Comparison of ENCODE assay signal across 1 cellular context in the genomic region with DNA sequence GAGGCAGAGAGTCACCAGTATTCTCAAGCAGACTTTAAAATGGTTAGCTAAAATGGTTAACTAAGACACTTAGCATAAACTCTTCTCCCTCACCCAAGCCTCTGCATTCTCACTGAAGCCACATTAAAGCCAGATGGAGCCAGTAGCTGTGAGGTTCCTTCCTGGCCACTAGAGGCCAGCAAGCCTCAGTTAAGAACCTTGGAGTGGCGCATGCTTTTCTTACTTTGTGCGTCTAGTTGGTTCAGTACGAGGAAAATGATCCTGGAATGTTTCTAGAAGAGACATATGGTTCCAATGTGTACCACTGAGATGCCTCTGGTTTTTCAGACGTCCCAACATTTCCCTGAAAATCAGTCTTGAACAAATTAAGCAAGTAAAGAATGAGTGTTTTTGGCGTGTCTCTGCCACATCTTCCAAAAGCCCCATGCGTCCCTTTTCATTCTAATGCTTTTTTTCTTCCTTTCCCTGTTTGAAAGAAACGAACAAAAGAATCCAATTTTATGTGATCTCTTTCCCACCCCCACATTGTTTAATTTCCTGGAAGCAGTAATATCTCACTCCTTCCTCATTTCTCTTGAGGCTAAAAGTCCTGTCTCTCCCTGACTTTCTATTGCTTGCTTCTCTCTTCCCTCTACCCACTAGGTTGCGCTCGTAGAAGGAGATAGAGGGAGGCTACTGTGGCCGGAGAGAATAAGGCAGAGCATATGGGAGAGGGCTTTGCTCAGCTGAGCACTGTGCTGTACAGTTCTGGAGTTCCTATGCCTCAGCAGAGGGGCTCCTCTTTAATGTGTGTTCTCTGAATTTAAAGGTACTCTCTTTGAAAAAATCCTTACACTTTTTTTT.
TF ChIP-seq lines count a peak whose summit lies in the region.

No MANE protein-coding gene starts in this region.

TF ChIP-seq in GM23338, 12 proteins besides CTCF, POLR2A, EP300 and RAD21 (continued from another document):
- TF ChIP-seq, protein P1, sequence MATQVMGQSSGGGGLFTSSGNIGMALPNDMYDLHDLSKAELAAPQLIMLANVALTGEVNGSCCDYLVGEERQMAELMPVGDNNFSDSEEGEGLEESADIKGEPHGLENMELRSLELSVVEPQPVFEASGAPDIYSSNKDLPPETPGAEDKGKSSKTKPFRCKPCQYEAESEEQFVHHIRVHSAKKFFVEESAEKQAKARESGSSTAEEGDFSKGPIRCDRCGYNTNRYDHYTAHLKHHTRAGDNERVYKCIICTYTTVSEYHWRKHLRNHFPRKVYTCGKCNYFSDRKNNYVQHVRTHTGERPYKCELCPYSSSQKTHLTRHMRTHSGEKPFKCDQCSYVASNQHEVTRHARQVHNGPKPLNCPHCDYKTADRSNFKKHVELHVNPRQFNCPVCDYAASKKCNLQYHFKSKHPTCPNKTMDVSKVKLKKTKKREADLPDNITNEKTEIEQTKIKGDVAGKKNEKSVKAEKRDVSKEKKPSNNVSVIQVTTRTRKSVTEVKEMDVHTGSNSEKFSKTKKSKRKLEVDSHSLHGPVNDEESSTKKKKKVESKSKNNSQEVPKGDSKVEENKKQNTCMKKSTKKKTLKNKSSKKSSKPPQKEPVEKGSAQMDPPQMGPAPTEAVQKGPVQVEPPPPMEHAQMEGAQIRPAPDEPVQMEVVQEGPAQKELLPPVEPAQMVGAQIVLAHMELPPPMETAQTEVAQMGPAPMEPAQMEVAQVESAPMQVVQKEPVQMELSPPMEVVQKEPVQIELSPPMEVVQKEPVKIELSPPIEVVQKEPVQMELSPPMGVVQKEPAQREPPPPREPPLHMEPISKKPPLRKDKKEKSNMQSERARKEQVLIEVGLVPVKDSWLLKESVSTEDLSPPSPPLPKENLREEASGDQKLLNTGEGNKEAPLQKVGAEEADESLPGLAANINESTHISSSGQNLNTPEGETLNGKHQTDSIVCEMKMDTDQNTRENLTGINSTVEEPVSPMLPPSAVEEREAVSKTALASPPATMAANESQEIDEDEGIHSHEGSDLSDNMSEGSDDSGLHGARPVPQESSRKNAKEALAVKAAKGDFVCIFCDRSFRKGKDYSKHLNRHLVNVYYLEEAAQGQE (IDR thresholded peaks at IDR 0.05; ENCODE audit: unreplicated experiment): no peak
- TF ChIP-seq NANOG (IDR thresholded peaks at IDR 0.05; ENCODE audit: borderline replicate concordance) (no peak), EZH2 (IDR thresholded peaks at IDR 0.05; ENCODE audit: low read depth, unreplicated experiment) (no peak), STAT1 (IDR thresholded peaks at IDR 0.05; ENCODE audit: unreplicated experiment) (no peak), EZH2phosphoT487 (IDR thresholded peaks at IDR 0.05; ENCODE audit: unreplicated experiment) (no peak), CREB1 (CRISPR knock-in tag; IDR thresholded peaks at IDR 0.05; ENCODE audit: low read depth) (no peak), JUNB (IDR thresholded peaks at IDR 0.05; ENCODE audit: unreplicated experiment) (no peak)
- TF ChIP-seq, protein P2, sequence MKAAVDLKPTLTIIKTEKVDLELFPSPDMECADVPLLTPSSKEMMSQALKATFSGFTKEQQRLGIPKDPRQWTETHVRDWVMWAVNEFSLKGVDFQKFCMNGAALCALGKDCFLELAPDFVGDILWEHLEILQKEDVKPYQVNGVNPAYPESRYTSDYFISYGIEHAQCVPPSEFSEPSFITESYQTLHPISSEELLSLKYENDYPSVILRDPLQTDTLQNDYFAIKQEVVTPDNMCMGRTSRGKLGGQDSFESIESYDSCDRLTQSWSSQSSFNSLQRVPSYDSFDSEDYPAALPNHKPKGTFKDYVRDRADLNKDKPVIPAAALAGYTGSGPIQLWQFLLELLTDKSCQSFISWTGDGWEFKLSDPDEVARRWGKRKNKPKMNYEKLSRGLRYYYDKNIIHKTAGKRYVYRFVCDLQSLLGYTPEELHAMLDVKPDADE (IDR thresholded peaks at IDR 0.05): no peak
- TF ChIP-seq, protein P3, sequence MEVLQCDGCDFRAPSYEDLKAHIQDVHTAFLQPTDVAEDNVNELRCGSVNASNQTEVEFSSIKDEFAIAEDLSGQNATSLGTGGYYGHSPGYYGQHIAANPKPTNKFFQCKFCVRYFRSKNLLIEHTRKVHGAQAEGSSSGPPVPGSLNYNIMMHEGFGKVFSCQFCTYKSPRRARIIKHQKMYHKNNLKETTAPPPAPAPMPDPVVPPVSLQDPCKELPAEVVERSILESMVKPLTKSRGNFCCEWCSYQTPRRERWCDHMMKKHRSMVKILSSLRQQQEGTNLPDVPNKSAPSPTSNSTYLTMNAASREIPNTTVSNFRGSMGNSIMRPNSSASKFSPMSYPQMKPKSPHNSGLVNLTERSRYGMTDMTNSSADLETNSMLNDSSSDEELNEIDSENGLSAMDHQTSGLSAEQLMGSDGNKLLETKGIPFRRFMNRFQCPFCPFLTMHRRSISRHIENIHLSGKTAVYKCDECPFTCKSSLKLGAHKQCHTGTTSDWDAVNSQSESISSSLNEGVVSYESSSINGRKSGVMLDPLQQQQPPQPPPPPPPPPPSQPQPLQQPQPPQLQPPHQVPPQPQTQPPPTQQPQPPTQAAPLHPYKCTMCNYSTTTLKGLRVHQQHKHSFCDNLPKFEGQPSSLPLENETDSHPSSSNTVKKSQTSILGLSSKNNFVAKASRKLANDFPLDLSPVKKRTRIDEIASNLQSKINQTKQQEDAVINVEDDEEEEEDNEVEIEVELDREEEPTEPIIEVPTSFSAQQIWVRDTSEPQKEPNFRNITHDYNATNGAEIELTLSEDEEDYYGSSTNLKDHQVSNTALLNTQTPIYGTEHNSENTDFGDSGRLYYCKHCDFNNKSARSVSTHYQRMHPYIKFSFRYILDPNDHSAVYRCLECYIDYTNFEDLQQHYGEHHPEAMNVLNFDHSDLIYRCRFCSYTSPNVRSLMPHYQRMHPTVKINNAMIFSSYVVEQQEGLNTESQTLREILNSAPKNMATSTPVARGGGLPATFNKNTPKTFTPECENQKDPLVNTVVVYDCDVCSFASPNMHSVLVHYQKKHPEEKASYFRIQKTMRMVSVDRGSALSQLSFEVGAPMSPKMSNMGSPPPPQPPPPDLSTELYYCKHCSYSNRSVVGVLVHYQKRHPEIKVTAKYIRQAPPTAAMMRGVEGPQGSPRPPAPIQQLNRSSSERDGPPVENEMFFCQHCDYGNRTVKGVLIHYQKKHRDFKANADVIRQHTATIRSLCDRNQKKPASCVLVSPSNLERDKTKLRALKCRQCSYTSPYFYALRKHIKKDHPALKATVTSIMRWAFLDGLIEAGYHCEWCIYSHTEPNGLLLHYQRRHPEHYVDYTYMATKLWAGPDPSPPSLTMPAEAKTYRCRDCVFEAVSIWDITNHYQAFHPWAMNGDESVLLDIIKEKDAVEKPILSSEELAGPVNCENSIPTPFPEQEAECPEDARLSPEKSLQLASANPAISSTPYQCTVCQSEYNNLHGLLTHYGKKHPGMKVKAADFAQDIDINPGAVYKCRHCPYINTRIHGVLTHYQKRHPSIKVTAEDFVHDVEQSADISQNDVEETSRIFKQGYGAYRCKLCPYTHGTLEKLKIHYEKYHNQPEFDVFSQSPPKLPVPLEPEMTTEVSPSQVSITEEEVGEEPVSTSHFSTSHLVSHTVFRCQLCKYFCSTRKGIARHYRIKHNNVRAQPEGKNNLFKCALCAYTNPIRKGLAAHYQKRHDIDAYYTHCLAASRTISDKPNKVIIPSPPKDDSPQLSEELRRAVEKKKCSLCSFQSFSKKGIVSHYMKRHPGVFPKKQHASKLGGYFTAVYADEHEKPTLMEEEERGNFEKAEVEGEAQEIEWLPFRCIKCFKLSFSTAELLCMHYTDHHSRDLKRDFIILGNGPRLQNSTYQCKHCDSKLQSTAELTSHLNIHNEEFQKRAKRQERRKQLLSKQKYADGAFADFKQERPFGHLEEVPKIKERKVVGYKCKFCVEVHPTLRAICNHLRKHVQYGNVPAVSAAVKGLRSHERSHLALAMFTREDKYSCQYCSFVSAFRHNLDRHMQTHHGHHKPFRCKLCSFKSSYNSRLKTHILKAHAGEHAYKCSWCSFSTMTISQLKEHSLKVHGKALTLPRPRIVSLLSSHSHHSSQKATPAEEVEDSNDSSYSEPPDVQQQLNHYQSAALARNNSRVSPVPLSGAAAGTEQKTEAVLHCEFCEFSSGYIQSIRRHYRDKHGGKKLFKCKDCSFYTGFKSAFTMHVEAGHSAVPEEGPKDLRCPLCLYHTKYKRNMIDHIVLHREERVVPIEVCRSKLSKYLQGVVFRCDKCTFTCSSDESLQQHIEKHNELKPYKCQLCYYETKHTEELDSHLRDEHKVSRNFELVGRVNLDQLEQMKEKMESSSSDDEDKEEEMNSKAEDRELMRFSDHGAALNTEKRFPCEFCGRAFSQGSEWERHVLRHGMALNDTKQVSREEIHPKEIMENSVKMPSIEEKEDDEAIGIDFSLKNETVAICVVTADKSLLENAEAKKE (CRISPR knock-in tag; IDR thresholded peaks at IDR 0.05): no peak
